In genomic region chr21:46369520-46370235, GRCh38 we compare ENCODE assay signal across 9 cellular contexts. TPM values are rescaled to one million over a fixed set of nuclear protein-coding genes. Genes with fewer than 3 reads are reported as not detected.
DNase-seq lines count a peak whose midpoint lies in the region; ATAC-seq and TF ChIP-seq lines count a peak whose summit lies in the region.
"Had no signal": no experiment of that assay in that cellular context is flagged by ENCODE, and none has a peak within 500 bp of the region (broad histone marks: within the 10 kb centered on the region; RNA-seq: fewer than 3 reads in every experiment).

No MANE protein-coding gene starts in this region.

- no peaks in the 10 kb centered on the region for H4K20me1 ChIP-seq in MM.1S (ENCODE audit: insufficient read depth, low read length)

- TF ChIP-seq CTCF in MM.1S (IDR thresholded peaks at IDR 0.05; ENCODE audit: low read length) = no peak

- peaks cover 33% of the 10 kb centered on the region for H3K4me1 Mint-ChIP-seq in activated T-cell treated with anti-CD3 and anti-CD28 coated beads, Interleukin-2, amount 50 U/mL, for 72 hours (ENCODE audit: low read depth)
- peaks cover 18% of the 10 kb centered on the region for H3K4me1 Mint-ChIP-seq in activated naive CD8-positive, alpha-beta T cell treated with anti-CD3 and anti-CD28 coated beads for 36 hours
- peaks cover 26% of the 10 kb centered on the region for H3K4me1 Mint-ChIP-seq in stimulated activated effector memory CD8-positive, alpha-beta T cell treated with anti-CD3 and anti-CD28 coated beads, Interleukin-12 subunit alpha, Interleukin-12 subunit beta, amount 100 ng/mL, for 72 hours

- H3K27ac Mint-ChIP-seq in activated T-cell treated with anti-CD3 and anti-CD28 coated beads, Interleukin-2, amount 50 U/mL, for 72 hours = no peak overlapping the region
- peak overlapping the region; percentile 93 for H3K27ac Mint-ChIP-seq in activated naive CD8-positive, alpha-beta T cell treated with anti-CD3 and anti-CD28 coated beads for 36 hours
- H3K27ac Mint-ChIP-seq in stimulated activated effector memory CD8-positive, alpha-beta T cell treated with anti-CD3 and anti-CD28 coated beads, Interleukin-12 subunit alpha, Interleukin-12 subunit beta, amount 100 ng/mL, for 72 hours = peak overlapping the region; percentile 73

- peaks cover 7 to 8% of the 10 kb centered on the region in 2 donors for H3K36me3 Mint-ChIP-seq in activated T-cell treated with anti-CD3 and anti-CD28 coated beads, Interleukin-2, amount 50 U/mL, for 72 hours (ENCODE audit: insufficient read depth in 2 of 2)
- H3K36me3 Mint-ChIP-seq in activated naive CD8-positive, alpha-beta T cell treated with anti-CD3 and anti-CD28 coated beads for 36 hours = peaks cover 32% of the 10 kb centered on the region
- H3K36me3 Mint-ChIP-seq in stimulated activated effector memory CD8-positive, alpha-beta T cell treated with anti-CD3 and anti-CD28 coated beads, Interleukin-12 subunit alpha, Interleukin-12 subunit beta, amount 100 ng/mL, for 72 hours = peaks cover 67% of the 10 kb centered on the region

- peaks cover 22% of the 10 kb centered on the region for H3F3A ChIP-seq in MM.1S (ENCODE audit: insufficient read depth, low read length)

- peaks cover 74% of the 10 kb centered on the region for H3K79me2 ChIP-seq in MM.1S (ENCODE audit: low read length)

- peaks cover 17% of the 10 kb centered on the region for H3K36me3 ChIP-seq in MM.1S (replicated peaks; ENCODE audit: insufficient read depth, low read length)

- no peaks in the 10 kb centered on the region for H3K9me3 ChIP-seq in MM.1S (replicated peaks; ENCODE audit: insufficient read depth, low read length)

- peak overlapping the region; percentile 17; the same call in 1 of the 2 replicates for H2AFZ ChIP-seq in MM.1S (ENCODE audit: low read length)

- DNase-seq in activated T-cell treated with anti-CD3 and anti-CD28 coated beads, Interleukin-2, amount 50 U/mL, for 72 hours = no peak
- DNase-seq in activated T-cell treated with anti-CD3 and anti-CD28 coated beads, Interleukin-2, amount 50 U/mL, for 1 hour = no peak
- DNase-seq in MM.1S (peak; percentile 5), T1000 (lab: John Stamatoyannopoulos, UW) (no peak)
- DNase-seq in activated naive CD8-positive, alpha-beta T cell treated with anti-CD3 and anti-CD28 coated beads for 36 hours = no peak
- no peak for DNase-seq in stimulated activated effector memory CD8-positive, alpha-beta T cell treated with anti-CD3 and anti-CD28 coated beads, Interleukin-12 subunit alpha, Interleukin-12 subunit beta, amount 100 ng/mL, for 72 hours (ENCODE audit: low spot score in 2 of 2)
- DNase-seq in stimulated activated CD4-positive, alpha-beta T cell treated with anti-CD3 and anti-CD28 coated beads, Interleukin-1b, Interleukin-23, amount 100 ng/mL, for 48 hours = no peak
- DNase-seq: DMS53 had no signal

- H3K4me3 Mint-ChIP-seq in activated T-cell treated with anti-CD3 and anti-CD28 coated beads, Interleukin-2, amount 50 U/mL, for 72 hours = peak overlapping the region; percentile 78 to 83
- H3K4me3 Mint-ChIP-seq in activated naive CD8-positive, alpha-beta T cell treated with anti-CD3 and anti-CD28 coated beads for 36 hours = no peak overlapping the region
- peak overlapping the region; percentile 56 for H3K4me3 Mint-ChIP-seq in stimulated activated effector memory CD8-positive, alpha-beta T cell treated with anti-CD3 and anti-CD28 coated beads, Interleukin-12 subunit alpha, Interleukin-12 subunit beta, amount 100 ng/mL, for 72 hours

- H3K27ac ChIP-seq in MM.1S (ENCODE audit: low read length) = peak overlapping the region; percentile 68; the same call in 1 of the 2 replicates

- H3K4me1 ChIP-seq in MM.1S (ENCODE audit: low read length) = peaks cover 22% of the 10 kb centered on the region

- no peak for ATAC-seq in activated T-cell treated with anti-CD3 and anti-CD28 coated beads, Interleukin-2, amount 50 U/mL, for 72 hours (replicated peaks in 1 of 2)
- no peak for ATAC-seq in stimulated activated effector memory CD8-positive, alpha-beta T cell treated with anti-CD3 and anti-CD28 coated beads, Interleukin-12 subunit alpha, Interleukin-12 subunit beta, amount 100 ng/mL, for 72 hours
- ATAC-seq in HG03025 (IDR thresholded peaks at IDR 0.05; ENCODE audit: low FRiP score, unreplicated experiment) = no peak

- peak overlapping the region; percentile 46; the same call in 1 of the 2 replicates for H3K4me2 ChIP-seq in MM.1S (ENCODE audit: low read depth, low read length)

- H3K27me3 Mint-ChIP-seq in activated T-cell treated with anti-CD3 and anti-CD28 coated beads, Interleukin-2, amount 50 U/mL, for 72 hours (ENCODE audit: low read depth) = no peaks in the 10 kb centered on the region
- no peaks in the 10 kb centered on the region for H3K27me3 Mint-ChIP-seq in activated naive CD8-positive, alpha-beta T cell treated with anti-CD3 and anti-CD28 coated beads for 36 hours

- H3K9me3 Mint-ChIP-seq in activated T-cell treated with anti-CD3 and anti-CD28 coated beads, Interleukin-2, amount 50 U/mL, for 72 hours = no peaks in the 10 kb centered on the region
- H3K9me3 Mint-ChIP-seq in activated naive CD8-positive, alpha-beta T cell treated with anti-CD3 and anti-CD28 coated beads for 36 hours = no peaks in the 10 kb centered on the region
- no peaks in the 10 kb centered on the region for H3K9me3 Mint-ChIP-seq in stimulated activated effector memory CD8-positive, alpha-beta T cell treated with anti-CD3 and anti-CD28 coated beads, Interleukin-12 subunit alpha, Interleukin-12 subunit beta, amount 100 ng/mL, for 72 hours

- peak overlapping the region; percentile 11 for H3K9ac ChIP-seq in MM.1S (ENCODE audit: low read length)

- no peaks in the 10 kb centered on the region for H3K9me2 ChIP-seq in MM.1S (replicated peaks; ENCODE audit: insufficient read depth, low read length)

- H3K27me3 ChIP-seq in MM.1S (replicated peaks; ENCODE audit: insufficient read depth, low read length) = no peaks in the 10 kb centered on the region

- H3K4me3 ChIP-seq in MM.1S (ENCODE audit: low read length) = no peak overlapping the region

RNA-seq across cellular contexts. Expression of gene PCNT, which starts 45.7 kb away (rescaled TPM):
- 10 to 100 TPM; 69.6 to 83.5 TPM for total RNA-seq in activated T-cell treated with anti-CD3 and anti-CD28 coated beads, Interleukin-2, amount 50 U/mL, for 72 hours
- total RNA-seq in activated naive CD8-positive, alpha-beta T cell treated with anti-CD3 and anti-CD28 coated beads for 36 hours = 10 to 100 TPM; 49.4 to 53.4 TPM

RNA-seq across cellular contexts. Expression of gene C21orf58, which starts 46.0 kb away (rescaled TPM):
- 10 to 100 TPM; 37.5 to 39.8 TPM for total RNA-seq in activated T-cell treated with anti-CD3 and anti-CD28 coated beads, Interleukin-2, amount 50 U/mL, for 72 hours
- 10 to 100 TPM; 16.5 to 17.0 TPM for total RNA-seq in activated naive CD8-positive, alpha-beta T cell treated with anti-CD3 and anti-CD28 coated beads for 36 hours
